In the genomic region with DNA sequence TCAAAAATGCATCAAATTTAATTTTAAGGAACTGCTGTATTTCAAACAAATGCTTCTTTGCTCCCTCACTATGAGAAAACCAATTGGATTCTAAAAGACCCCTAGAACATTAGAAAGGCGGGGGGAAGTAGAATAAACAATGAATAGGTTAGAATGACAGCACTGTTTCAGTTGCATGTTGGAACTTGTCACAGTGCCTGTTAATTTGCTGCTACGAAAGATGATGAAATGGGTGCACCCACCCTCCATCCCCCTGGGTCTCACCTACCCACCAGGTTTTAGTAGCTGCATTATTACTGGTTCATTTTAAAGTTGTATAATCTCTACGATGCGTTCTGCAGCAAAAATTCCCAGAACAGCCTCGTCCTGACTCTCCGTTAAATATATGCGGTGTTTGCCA, we compare ENCODE assay signal across 18 cellular contexts.
"Had no signal": no experiment of that assay in that cellular context is flagged by ENCODE, and none has a peak within 500 bp of the region (broad histone marks: within the 10 kb centered on the region; RNA-seq: fewer than 3 reads in every experiment).

No MANE protein-coding gene starts in this region.

- H3K27ac ChIP-seq: esophagus muscularis mucosa, foreskin keratinocyte, heart right ventricle, right atrium auricular region, suprapubic skin, tibial artery, upper lobe of right lung, VCaP had no signal

- DNase-seq: activated CD4-positive, alpha-beta T cell treated with anti-CD3 and anti-CD28 coated beads for 48 hours; activated CD4-positive, alpha-beta T cell treated with anti-CD3 and anti-CD28 coated beads, Interleukin-2, amount 50 U/mL, for 48 hours; activated CD8-positive, alpha-beta memory T cell treated with anti-CD3 and anti-CD28 coated beads, Interleukin-2, amount 50 U/mL, for 48 hours; activated naive CD8-positive, alpha-beta T cell treated with anti-CD3 and anti-CD28 coated beads, Interleukin-2, amount 50 U/mL, for 24 hours; activated T-cell treated with anti-CD3 and anti-CD28 coated beads, Interleukin-2, amount 50 U/mL, for 4 hours; amygdala; central memory CD4-positive, alpha-beta T cell; foreskin keratinocyte; heart right ventricle; naive thymus-derived CD8-positive, alpha-beta T cell; stimulated activated naive CD4-positive, alpha-beta T cell; tibial artery; upper lobe of right lung had no signal

- H3K9me3 ChIP-seq: esophagus muscularis mucosa, right atrium auricular region, suprapubic skin, tibial artery, upper lobe of right lung had no signal

- H3K4me3 ChIP-seq: esophagus muscularis mucosa, heart right ventricle, right atrium auricular region, suprapubic skin, tibial artery, upper lobe of right lung had no signal

- ATAC-seq: activated CD4-positive, CD25-positive, alpha-beta regulatory T cell treated with anti-CD3 and anti-CD28 coated beads, Interleukin-2, amount 50 U/mL, for 24 hours; activated naive CD8-positive, alpha-beta T cell treated with anti-CD3 and anti-CD28 coated beads, Interleukin-2, amount 50 U/mL, for 24 hours; activated T-cell treated with anti-CD3 and anti-CD28 coated beads, Interleukin-2, amount 50 U/mL, for 4 hours; foreskin keratinocyte; heart right ventricle; naive thymus-derived CD8-positive, alpha-beta T cell; upper lobe of right lung had no signal

- H3K27me3 ChIP-seq: esophagus muscularis mucosa, foreskin keratinocyte, heart right ventricle, right atrium auricular region, suprapubic skin, tibial artery, upper lobe of right lung had no signal

- H3K4me1 ChIP-seq: foreskin keratinocyte had no signal

- H3K36me3 ChIP-seq: esophagus muscularis mucosa, heart right ventricle, right atrium auricular region, suprapubic skin, tibial artery, upper lobe of right lung had no signal
